Comparison of ENCODE assay signal across 14 cellular contexts in the genomic region with DNA sequence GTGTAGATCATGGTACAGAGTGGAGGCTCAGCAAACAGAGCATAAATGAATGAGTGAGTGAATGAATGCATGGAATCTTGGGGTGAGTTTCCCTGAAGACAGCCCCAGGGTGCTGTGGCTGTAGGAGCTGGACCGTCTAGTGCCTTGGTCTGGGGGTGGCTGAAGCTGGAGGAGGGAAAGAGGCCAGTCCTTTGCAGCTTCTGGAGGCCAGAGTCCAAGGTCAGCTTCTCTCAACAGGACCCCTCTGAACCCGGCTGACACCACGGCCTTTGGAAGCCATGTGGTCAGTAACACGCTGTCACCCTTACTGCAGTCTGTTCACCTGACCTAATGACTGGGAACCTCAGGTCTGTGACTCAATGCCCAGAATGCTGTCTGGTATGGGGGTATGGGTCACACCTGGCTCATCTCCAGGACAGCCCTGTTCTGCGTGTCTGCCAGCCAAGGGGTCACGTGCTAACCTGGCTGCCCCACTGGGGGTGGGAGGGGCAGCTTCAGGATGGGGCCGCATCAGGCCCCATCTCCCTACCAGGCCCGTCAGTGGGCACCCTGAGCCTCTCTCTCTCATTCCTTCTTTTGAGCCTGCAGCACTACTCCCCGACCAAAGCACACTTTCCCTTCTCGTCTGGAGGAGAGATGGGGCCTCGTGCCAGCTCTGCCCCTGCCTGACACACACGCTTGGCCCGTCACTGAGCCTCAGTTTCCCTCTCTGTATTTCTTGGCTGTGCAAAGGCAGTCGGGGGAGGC. TPM values are rescaled to one million over a fixed set of nuclear protein-coding genes. Genes with fewer than 3 reads are reported as not detected.
DNase-seq lines count a peak whose midpoint lies in the region; ATAC-seq, FAIRE-seq and TF ChIP-seq lines count a peak whose summit lies in the region.
"Had no signal": no experiment of that assay in that cellular context is flagged by ENCODE, and none has a peak within 500 bp of the region (broad histone marks: within the 10 kb centered on the region; RNA-seq: fewer than 3 reads in every experiment).

No MANE protein-coding gene starts in this region.

- no peak overlapping the region for H2AK9ac ChIP-seq in IMR-90 (replicated peaks; ENCODE audit: low read depth, low read length, poor library complexity)

- no peak overlapping the region for H2AFZ ChIP-seq in IMR-90 (replicated peaks; ENCODE audit: low read length, poor library complexity)
- H2AFZ ChIP-seq in neuronal stem cell (ENCODE audit: low read length) = no peak overlapping the region
- H2AFZ ChIP-seq: parathyroid adenoma had no signal

- CTCF ChIA-PET in IMR-90 (lab: Yijun Ruan, JAX) = no interaction called here

- H3K14ac ChIP-seq in IMR-90 (replicated peaks; ENCODE audit: low read depth, low read length) = no peak overlapping the region
- H3K14ac ChIP-seq in neuronal stem cell (ENCODE audit: low read length) = no peak overlapping the region

- H4K91ac ChIP-seq in IMR-90 (ENCODE audit: insufficient read depth, low read depth, low read length) = no peak overlapping the region
- no peak overlapping the region for H4K91ac ChIP-seq in neuronal stem cell (ENCODE audit: low read depth, low read length, poor library complexity)

- BruUV-seq in IMR-90 (replicated peaks; lab: Mats Ljungman, UMichigan) = no TSS peak

- DNase-seq in Caki2 (ENCODE audit: low read depth) (peak; percentile 34), IMR-90 (no peak), bronchial epithelial cell (ENCODE audit: low read depth) (peak; percentile 58), neuronal stem cell (ENCODE audit: low spot score) (no peak), medulla oblongata (ENCODE audit: extremely low spot score) (no peak), COR-L47 (lab: John Stamatoyannopoulos, UW) (no peak), activated gamma-delta T cell (lab: John Stamatoyannopoulos, UW) (no peak)
- DNase-seq: activated naive CD4-positive, alpha-beta T cell treated with Interleukin-2 at 50 U/mL for 16 hours; BE2C; immature natural killer cell; NCI-H1105 had no signal

- H3K27me3 ChIP-seq in IMR-90 (ENCODE audit: control insufficient read depth, insufficient read depth, low read length) (peaks cover under 1% of the 10 kb centered on the region; the same call in 1 of the 2 replicates), bronchial epithelial cell (ENCODE audit: control insufficient read depth, insufficient read depth, low read length) (no peaks in the 10 kb centered on the region), neuronal stem cell (ENCODE audit: control insufficient read depth in 3 of 3, insufficient read depth in 3 of 3, low read depth in 1 of 3, low read length in 3 of 3) (peaks cover 0 to 12% (median 0%) of the 10 kb centered on the region in 3 experiments)
- H3K27me3 ChIP-seq: BE2C had no signal

- no peak overlapping the region for H3K4ac ChIP-seq in IMR-90 (ENCODE audit: low read depth, low read length)
- H3K4ac ChIP-seq in neuronal stem cell (ENCODE audit: low read length) = peak overlapping the region; percentile 45

- H2BK120ac ChIP-seq in IMR-90 (ENCODE audit: low read depth, low read length) (no peak overlapping the region), neuronal stem cell (ENCODE audit: low read depth, low read length) (no peak overlapping the region)

- in situ Hi-C loops in Caki2 (cut with HindIII; ENCODE audit: low pct_unique_long_range_greater_than_20kb, low sequenced_read_pairs) = no loop called here
- in situ Hi-C loops in IMR-90 (cut with MboI; ENCODE audit: low sequenced_read_pairs) = no loop called here

- no peak overlapping the region for H3K56ac ChIP-seq in IMR-90 (ENCODE audit: extremely low read depth, insufficient read depth, low read length)

- TF ChIP-seq RAD21 in IMR-90 (IDR thresholded peaks at IDR 0.05; ENCODE audit: low read length) = no peak

- peaks cover 4% of the 10 kb centered on the region; the same call in 1 of the 2 replicates for H3K4me1 ChIP-seq in IMR-90 (ENCODE audit: control insufficient read depth, insufficient read depth, low read length)
- peaks cover 0 to 7% of the 10 kb centered on the region in 2 donors for H3K4me1 ChIP-seq in neuronal stem cell (ENCODE audit: control insufficient read depth in 2 of 2, insufficient read depth in 1 of 2, low read depth in 1 of 2, low read length in 2 of 2)

- intact Hi-C loops in IMR-90 (cut with micrococcal nuclease) = no loop called here

- H4K20me1 ChIP-seq in IMR-90 (ENCODE audit: insufficient read depth, low read length) = no peaks in the 10 kb centered on the region

- no peak overlapping the region for H3K18ac ChIP-seq in IMR-90 (ENCODE audit: low read depth, low read length)
- H3K18ac ChIP-seq in neuronal stem cell (ENCODE audit: low read length) = no peak overlapping the region

- H2BK20ac ChIP-seq in IMR-90 (ENCODE audit: low read depth, low read length) = no peak overlapping the region

- H2AK5ac ChIP-seq in IMR-90 (ENCODE audit: low read depth, low read length) = no peak overlapping the region
- H2AK5ac ChIP-seq in neuronal stem cell (ENCODE audit: low read depth, low read length) = peak overlapping the region; percentile 21

- H3K23ac ChIP-seq in IMR-90 (ENCODE audit: low read depth, low read length) (no peak overlapping the region), neuronal stem cell (ENCODE audit: low read depth, low read length, poor library complexity) (no peak overlapping the region)

- no peak for TF ChIP-seq POLR2A in IMR-90 (IDR thresholded peaks at IDR 0.05; ENCODE audit: low read depth, low read length)

- H4K5ac ChIP-seq in IMR-90 (ENCODE audit: low read depth, low read length) = no peak overlapping the region

- H3K4me2 ChIP-seq in IMR-90 (ENCODE audit: low read depth, low read length) (no peak overlapping the region), neuronal stem cell (ENCODE audit: insufficient read depth, low read length, poor library complexity, severe bottlenecking) (no peak overlapping the region)

- ATAC-seq in IMR-90 (ENCODE audit: low read depth) (no peak), HG02885 (IDR thresholded peaks at IDR 0.05; ENCODE audit: poor library complexity, unreplicated experiment) (no peak)

- H2BK15ac ChIP-seq in IMR-90 (ENCODE audit: low read depth, low read length) = no peak overlapping the region
- no peak overlapping the region for H2BK15ac ChIP-seq in neuronal stem cell (ENCODE audit: low read length)

- H4K8ac ChIP-seq in IMR-90 (ENCODE audit: low read depth in 2 of 2, low read length in 2 of 2) (no peak overlapping the region), neuronal stem cell (ENCODE audit: low read depth, low read length) (no peak overlapping the region)

- no peak overlapping the region for H2BK5ac ChIP-seq in IMR-90 (ENCODE audit: low read depth, low read length, poor library complexity, severe bottlenecking)
- no peak overlapping the region for H2BK5ac ChIP-seq in neuronal stem cell (ENCODE audit: low read length)

- H2BK12ac ChIP-seq in neuronal stem cell (ENCODE audit: low read length) = peak overlapping the region; percentile 75

- H3K9ac ChIP-seq in IMR-90 (ENCODE audit: low read depth, low read length) (no peak overlapping the region), neuronal stem cell (ENCODE audit: low read depth, low read length, poor library complexity) (peak overlapping the region; percentile 30)
- H3K9ac ChIP-seq: parathyroid adenoma had no signal

- POLR2A ChIA-PET in IMR-90 (lab: Charles Lee; ENCODE audit: unreplicated experiment) = no interaction called here

- H3K79me1 ChIP-seq in IMR-90 (ENCODE audit: low read depth in 1 of 2, low read length in 2 of 2) (no peaks in the 10 kb centered on the region), neuronal stem cell (ENCODE audit: low read depth, low read length) (peaks cover 1% of the 10 kb centered on the region)

- H3K9me3 ChIP-seq in IMR-90 (ENCODE audit: control insufficient read depth, insufficient read depth, low read length) = no peaks in the 10 kb centered on the region
- H3K9me3 ChIP-seq in neuronal stem cell (replicated peaks in 1 of 2; ENCODE audit: control insufficient read depth in 2 of 2, insufficient read depth in 1 of 2, low read depth in 1 of 2, low read length in 2 of 2) = no peaks in the 10 kb centered on the region
- H3K9me3 ChIP-seq: BE2C had no signal

- 73% methylated on average over 3 of the region's 14 CpGs; no CpG with 5 or more reads in 1 of the 2 experiments for WGBS in IMR-90 (ENCODE audit: extremely low coverage in 2 of 2, insufficient read length in 1 of 2), 2 experiments
- no CpG with 5 or more reads among the region's 14 CpGs for WGBS in neuronal stem cell (ENCODE audit: extremely low coverage in 2 of 2, insufficient read length in 2 of 2, insufficient replicate concordance in 1 of 2), 2 donors

- TF ChIP-seq CTCF in IMR-90 (conservative IDR thresholded peaks at IDR 0.05; ENCODE audit: low read depth, low read length) (no peak), bronchial epithelial cell (IDR thresholded peaks at IDR 0.05; ENCODE audit: insufficient read depth, low read length, severe bottlenecking) (no peak)

- H3K4me3 ChIP-seq in IMR-90 (ENCODE audit: insufficient read depth, low read depth, low read length) (no peak overlapping the region), bronchial epithelial cell (ENCODE audit: low read depth, low read length) (no peak overlapping the region), neuronal stem cell (ENCODE audit: low read length in 2 of 2) (peak overlapping the region in 1 of 2 donors; percentile 15)

- H3K9me1 ChIP-seq in IMR-90 (ENCODE audit: insufficient read depth, low read length) = peaks cover 3% of the 10 kb centered on the region; the same call in 1 of the 2 replicates

- H3K36me3 ChIP-seq in IMR-90 (ENCODE audit: control insufficient read depth, insufficient read depth, low read length) (no peaks in the 10 kb centered on the region), bronchial epithelial cell (ENCODE audit: control insufficient read depth, insufficient read depth, low read length) (no peaks in the 10 kb centered on the region), neuronal stem cell (replicated peaks in 1 of 2; ENCODE audit: control insufficient read depth in 2 of 2, insufficient read depth in 2 of 2, low read length in 2 of 2) (no peaks in the 10 kb centered on the region)
- H3K36me3 ChIP-seq: BE2C had no signal

- dilution Hi-C loops in IMR-90 (cut with HindIII; ENCODE audit: low sequenced_read_pairs, unreplicated experiment) = no loop called here

- no peak for FAIRE-seq in bronchial epithelial cell (lab: Jason Lieb, UNC)
- FAIRE-seq: frontal cortex had no signal

- H3K27ac ChIP-seq in IMR-90 (ENCODE audit: insufficient read depth, low read length) (no peak overlapping the region), neuronal stem cell (replicated peaks; ENCODE audit: low read length) (no peak overlapping the region)
- H3K27ac ChIP-seq: parathyroid adenoma had no signal

TF ChIP-seq in IMR-90, 13 proteins besides CTCF, POLR2A, EP300 and RAD21 (continues in another document):
- TF ChIP-seq CEBPB (IDR thresholded peaks at IDR 0.05; ENCODE audit: low read depth, low read length) (no peak), RCOR1 (IDR thresholded peaks at IDR 0.05; ENCODE audit: insufficient replicate concordance, low read length) (no peak)

RNA-seq across cellular contexts. Expression of gene CHKA, which starts 24.1 kb away (rescaled TPM):
- 24.0 and 41.2 TPM in 2 replicates for total RNA-seq in Caki2 (2014; rRNA removed; shearing (Covaris generic); ENCODE audit: low replicate concordance)
- total RNA-seq in IMR-90 (2012; rRNA removed) (4.5 and 6.7 TPM in 2 replicates), bronchial epithelial cell (4.7 and 7.4 TPM in 2 replicates)
- polyA plus RNA-seq in IMR-90 (2012; rRNA removed) = 6.9 and 8.4 TPM in 2 replicates
- polyA plus RNA-seq in IMR-90 (2012; cell fraction: cytosol; rRNA removed) = 3.5 and 3.9 TPM in 2 replicates
- polyA plus RNA-seq in IMR-90 (2012; cell fraction: nucleus; rRNA removed; ENCODE audit: low replicate concordance) = 32.6 and 52.6 TPM in 2 replicates
- polyA plus RNA-seq in neuronal stem cell (2013, experiment 1 of 2) = 21.6 TPM
- polyA plus RNA-seq in neuronal stem cell (2013, experiment 2 of 2) = 22.9 TPM

Comparison
In these comparisons a context has a peak if more than half of its experiments do, and no peak if none do; other contexts are left out.
1. DNase-seq: peak in Caki2 (single experiment) and bronchial epithelial cell (single experiment); none in IMR-90 (single experiment), neuronal stem cell (single experiment), medulla oblongata (single experiment), COR-L47 (single experiment) and activated gamma-delta T cell (single experiment).